In the genomic region with DNA sequence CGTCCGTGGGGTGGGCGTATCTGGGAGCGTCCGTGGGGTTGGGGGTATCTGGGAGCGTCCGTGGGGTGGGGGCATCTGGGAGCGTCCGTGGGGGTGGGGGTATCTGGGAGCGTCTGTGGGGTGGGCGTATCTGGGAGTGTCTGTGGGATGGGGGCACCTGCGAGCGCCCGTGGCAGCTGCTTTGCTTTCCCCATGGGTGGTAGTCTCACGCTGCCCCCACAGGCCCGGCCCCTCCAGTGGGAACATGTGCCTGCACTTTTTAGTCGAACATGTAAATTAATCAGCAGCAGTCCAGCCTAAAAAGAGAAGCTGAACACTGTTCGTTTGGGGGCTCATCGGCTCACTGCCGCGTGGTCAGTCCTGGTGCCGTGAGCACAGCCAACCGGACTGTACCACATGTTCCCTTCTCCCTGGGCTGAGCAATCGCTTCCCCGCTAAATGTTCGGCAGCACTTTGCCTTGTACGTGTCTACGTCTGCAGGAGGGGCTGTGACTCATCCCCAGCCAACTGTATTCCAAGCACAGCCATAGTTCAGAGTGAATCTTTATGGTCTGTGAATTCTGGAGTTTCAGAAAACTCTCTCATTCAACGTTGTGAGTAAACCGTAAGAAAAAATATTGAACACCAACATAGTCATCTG, we compare ENCODE assay signal across 9 cellular contexts.
DNase-seq lines count a peak whose midpoint lies in the region; ATAC-seq, FAIRE-seq and TF ChIP-seq lines count a peak whose summit lies in the region.
"Had no signal": no experiment of that assay in that cellular context is flagged by ENCODE, and none has a peak within 500 bp of the region (broad histone marks: within the 10 kb centered on the region; RNA-seq: fewer than 3 reads in every experiment).

No MANE protein-coding gene starts in this region.

- H2BK15ac ChIP-seq in mesenchymal stem cell (ENCODE audit: low read depth, poor library complexity, severe bottlenecking), result no peak overlapping the region

- no peak overlapping the region for H2BK5ac ChIP-seq in mesenchymal stem cell (ENCODE audit: low read depth, low read length, poor library complexity, severe bottlenecking)

- H2AK5ac ChIP-seq in mesenchymal stem cell (ENCODE audit: low read length, severe bottlenecking), result no peak overlapping the region

- H3K4me3 Mint-ChIP-seq in activated CD8-positive, alpha-beta T cell treated with anti-CD3 and anti-CD28 coated beads, Interleukin-2, amount 10 ng/mL, durations not matched to agents 7 days and 5 days, result no peak overlapping the region

- POLR2A ChIA-PET in activated CD8-positive, alpha-beta T cell treated with anti-CD3 and anti-CD28 coated beads, Interleukin-2, amount 10 ng/mL, durations not matched to agents 7 days and 5 days (lab: Charles Lee), result no interaction called here

- no peak overlapping the region for H2AFZ ChIP-seq in mesenchymal stem cell (ENCODE audit: low read depth, low read length)

- H3K23ac ChIP-seq in mesenchymal stem cell (ENCODE audit: low read length in 2 of 2), result no peak overlapping the region

- H3K4me1 ChIP-seq in mesenchymal stem cell (ENCODE audit: control insufficient read depth, insufficient read depth, low read depth, low read length) (peaks cover 13% of the 10 kb centered on the region), left ventricle myocardium inferior (peaks cover 5% of the 10 kb centered on the region)
- H3K4me1 ChIP-seq: BLaER1 treated with 17β-estradiol and CSF1 and Interleukin-3, amounts not matched to agents 10 nM and 100 nM had no signal

- H3K36me3 Mint-ChIP-seq in activated CD8-positive, alpha-beta T cell treated with anti-CD3 and anti-CD28 coated beads, Interleukin-2, amount 10 ng/mL, durations not matched to agents 7 days and 5 days (ENCODE audit: low read depth), result no peaks in the 10 kb centered on the region

- no peaks in the 10 kb centered on the region for H3K27me3 Mint-ChIP-seq in activated CD8-positive, alpha-beta T cell treated with anti-CD3 and anti-CD28 coated beads, Interleukin-2, amount 10 ng/mL, durations not matched to agents 7 days and 5 days (ENCODE audit: low read depth)

- H2BK12ac ChIP-seq in mesenchymal stem cell (ENCODE audit: low read length in 2 of 2), result no peak overlapping the region

- H3K9me3 ChIP-seq in mesenchymal stem cell (ENCODE audit: control insufficient read depth, low read length) (no peaks in the 10 kb centered on the region), left ventricle myocardium inferior (replicated peaks) (no peaks in the 10 kb centered on the region)
- H3K9me3 ChIP-seq: BLaER1 treated with 17β-estradiol and CSF1 and Interleukin-3, amounts not matched to agents 10 nM and 100 nM had no signal

- H3K4ac ChIP-seq in mesenchymal stem cell (ENCODE audit: low read depth in 1 of 2, low read length in 2 of 2), result no peak overlapping the region

- no peak for FAIRE-seq in bronchial epithelial cell (lab: Jason Lieb, UNC)

- 79% methylated on average over 19 of the region's 30 CpGs for WGBS in mesenchymal stem cell

- H3K79me1 ChIP-seq in mesenchymal stem cell (replicated peaks; ENCODE audit: low read length, poor library complexity, severe bottlenecking), result peaks cover 3% of the 10 kb centered on the region

- H3K27me3 ChIP-seq in bronchial epithelial cell (ENCODE audit: control insufficient read depth, insufficient read depth, low read length), result no peaks in the 10 kb centered on the region
- no peaks in the 10 kb centered on the region for H3K27me3 ChIP-seq in mesenchymal stem cell (ENCODE audit: control insufficient read depth in 1 of 2, insufficient read depth in 1 of 2, low read length in 2 of 2)
- no peaks in the 10 kb centered on the region for H3K27me3 ChIP-seq in left ventricle myocardium inferior (ENCODE audit: low read depth)
- H3K27me3 ChIP-seq: BLaER1 treated with 17β-estradiol and CSF1 and Interleukin-3, amounts not matched to agents 10 nM and 100 nM had no signal

- H3K4me3 ChIP-seq in bronchial epithelial cell (ENCODE audit: low read depth, low read length) (no peak overlapping the region), mesenchymal stem cell (ENCODE audit: insufficient read depth in 1 of 2, low read depth in 1 of 2, low read length in 2 of 2) (peak overlapping the region in 1 of 2 experiments; percentile 49), left ventricle myocardium inferior (no peak overlapping the region)
- H3K4me3 ChIP-seq: BLaER1 treated with 17β-estradiol and CSF1 and Interleukin-3, amounts not matched to agents 10 nM and 100 nM had no signal

- TF ChIP-seq CTCF in bronchial epithelial cell (IDR thresholded peaks at IDR 0.05; ENCODE audit: insufficient read depth, low read length, severe bottlenecking) (no peak), left ventricle myocardium inferior (IDR thresholded peaks at IDR 0.05; ENCODE audit: borderline replicate concordance) (no peak)

- H3K18ac ChIP-seq in mesenchymal stem cell (ENCODE audit: low read depth in 1 of 2, low read length in 2 of 2), result no peak overlapping the region

- H3K27ac ChIP-seq in mesenchymal stem cell (ENCODE audit: low read length, poor library complexity, severe bottlenecking) (peak overlapping the region; percentile 19), left ventricle myocardium inferior (replicated peaks) (no peak overlapping the region)
- H3K27ac ChIP-seq: BLaER1 treated with 17β-estradiol and CSF1 and Interleukin-3, amounts not matched to agents 10 nM and 100 nM had no signal

- in situ Hi-C loops in ACHN (cut with HindIII; ENCODE audit: low pct_ligation_motif_present, low pct_unique_long_range_greater_than_20kb, low sequenced_read_pairs), result no loop called here

- no peak overlapping the region for H2BK120ac ChIP-seq in mesenchymal stem cell (ENCODE audit: low read depth, low read length)

- peak overlapping the region; percentile 84 for H3K9ac ChIP-seq in mesenchymal stem cell (ENCODE audit: low read length)
- H3K9ac ChIP-seq: BLaER1 treated with 17β-estradiol and CSF1 and Interleukin-3, amounts not matched to agents 10 nM and 100 nM had no signal

- ATAC-seq in GM21390 (IDR thresholded peaks at IDR 0.05; ENCODE audit: unreplicated experiment), result no peak
- no peak for ATAC-seq in activated CD8-positive, alpha-beta T cell treated with anti-CD3 and anti-CD28 coated beads, Interleukin-2, amount 10 ng/mL, durations not matched to agents 7 days and 5 days

- H3K36me3 ChIP-seq in bronchial epithelial cell (ENCODE audit: control insufficient read depth, insufficient read depth, low read length), result no peaks in the 10 kb centered on the region
- peaks cover 10 to 15% of the 10 kb centered on the region in 2 experiments for H3K36me3 ChIP-seq in mesenchymal stem cell (ENCODE audit: control insufficient read depth in 1 of 2, insufficient read depth in 2 of 2, low read depth in 1 of 2, low read length in 2 of 2)
- H3K36me3 ChIP-seq in left ventricle myocardium inferior, result peaks cover 18% of the 10 kb centered on the region

- no peak overlapping the region for H4K91ac ChIP-seq in mesenchymal stem cell (ENCODE audit: low read length)

- no peaks in the 10 kb centered on the region for H3K9me3 Mint-ChIP-seq in activated CD8-positive, alpha-beta T cell treated with anti-CD3 and anti-CD28 coated beads, Interleukin-2, amount 10 ng/mL, durations not matched to agents 7 days and 5 days (ENCODE audit: insufficient read depth)

- no peak overlapping the region for H4K8ac ChIP-seq in mesenchymal stem cell (ENCODE audit: low read length)

- H3K27ac Mint-ChIP-seq in activated CD8-positive, alpha-beta T cell treated with anti-CD3 and anti-CD28 coated beads, Interleukin-2, amount 10 ng/mL, durations not matched to agents 7 days and 5 days, result no peak overlapping the region

- intact Hi-C loops in left ventricle myocardium inferior (cut with micrococcal nuclease), result loop anchor here (5.0 kb wide), 1 partner anchor 417 kb away; no protein-coding TSS in a partner anchor

- no peak overlapping the region for H3K14ac ChIP-seq in mesenchymal stem cell (ENCODE audit: low read length in 2 of 2)

- H3K4me1 Mint-ChIP-seq in activated CD8-positive, alpha-beta T cell treated with anti-CD3 and anti-CD28 coated beads, Interleukin-2, amount 10 ng/mL, durations not matched to agents 7 days and 5 days (ENCODE audit: low read depth), result no peaks in the 10 kb centered on the region

- CTCF ChIA-PET in activated CD8-positive, alpha-beta T cell treated with anti-CD3 and anti-CD28 coated beads, Interleukin-2, amount 10 ng/mL, durations not matched to agents 7 days and 5 days (lab: Charles Lee), result interaction anchor here (0.6 to 1.7 kb wide), 8 partner anchors 7 to 886 kb away, joined by 3 to 19 read pairs (median 5); no protein-coding TSS in a partner anchor

- H3K4me2 ChIP-seq in mesenchymal stem cell (ENCODE audit: low read length, poor library complexity, severe bottlenecking), result no peak overlapping the region
- H3K4me2 ChIP-seq: BLaER1 treated with 17β-estradiol and CSF1 and Interleukin-3, amounts not matched to agents 10 nM and 100 nM had no signal

- DNase-seq in ACHN, result peak; percentile 92
- peak; percentile 82 for DNase-seq in HS-5 (ENCODE audit: low read depth)
- peak; percentile 25 for DNase-seq in bronchial epithelial cell (ENCODE audit: low read depth)
- DNase-seq in mesenchymal stem cell, result peak; percentile 82
- no peak for DNase-seq in left ventricle myocardium inferior
- no peak for DNase-seq in NOMO-1 treated with DMSO at 0.1 percent for 48 hours (lab: John Stamatoyannopoulos, UW; ENCODE audit: unreplicated experiment)
- no peak for DNase-seq in activated CD8-positive, alpha-beta T cell treated with anti-CD3 and anti-CD28 coated beads, Interleukin-2, amount 10 ng/mL, durations not matched to agents 7 days and 5 days

Comparison
In these comparisons a context has a peak if more than half of its experiments do, and no peak if none do; other contexts are left out.
1. DNase-seq: peak in ACHN (single experiment), HS-5 (single experiment), bronchial epithelial cell (single experiment) and mesenchymal stem cell (single experiment); none in left ventricle myocardium inferior (single experiment), NOMO-1 treated with DMSO at 0.1 percent for 48 hours (single experiment) and activated CD8-positive, alpha-beta T cell treated with anti-CD3 and anti-CD28 coated beads, Interleukin-2, amount 10 ng/mL, durations not matched to agents 7 days and 5 days (single experiment).